In the genomic region with DNA sequence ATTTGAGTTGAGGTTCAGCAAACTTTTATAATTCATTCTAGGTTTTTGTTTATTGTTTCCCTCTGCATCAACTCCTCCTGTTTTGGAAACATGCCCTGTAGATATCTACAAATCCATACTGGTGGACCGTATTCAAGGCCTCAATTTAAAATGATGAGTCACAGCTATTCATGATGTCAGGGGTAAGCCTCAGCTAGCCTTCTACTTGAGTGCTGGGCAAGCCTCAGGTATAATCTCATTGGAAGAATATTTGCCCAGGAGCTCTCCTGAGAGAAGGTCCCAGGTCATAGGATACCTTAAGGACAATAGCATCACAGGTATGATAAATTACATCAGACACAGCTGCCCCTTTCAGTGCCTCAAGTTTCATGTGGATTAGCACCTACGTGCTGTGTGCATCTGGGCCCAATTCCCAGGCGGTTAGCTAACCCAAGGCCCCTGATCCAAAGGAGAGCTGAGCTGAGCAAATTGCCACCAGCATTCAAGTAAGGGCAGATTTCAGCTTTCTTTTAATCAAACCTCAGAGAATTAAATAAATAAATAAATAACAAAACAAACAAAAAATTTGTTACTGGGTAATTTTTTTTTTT, we compare ENCODE assay signal across 18 cellular contexts.
DNase-seq lines count a peak whose midpoint lies in the region; ATAC-seq and TF ChIP-seq lines count a peak whose summit lies in the region.
"Had no signal": no experiment of that assay in that cellular context is flagged by ENCODE, and none has a peak within 500 bp of the region (broad histone marks: within the 10 kb centered on the region; RNA-seq: fewer than 3 reads in every experiment).

No MANE protein-coding gene starts in this region.

- CTCF ChIA-PET in PC-3 (lab: Charles Lee), result no interaction called here

- H3K36me3 Mint-ChIP-seq in activated CD4-positive, alpha-beta T cell treated with anti-CD3 and anti-CD28 coated beads, Interleukin-2, amount 10 ng/mL, durations not matched to agents 24 days and 14 days (ENCODE audit: low read depth), result no peaks in the 10 kb centered on the region
- H3K36me3 Mint-ChIP-seq: type B pancreatic cell had no signal

- H3K4me1 Mint-ChIP-seq in activated CD4-positive, alpha-beta T cell treated with anti-CD3 and anti-CD28 coated beads, Interleukin-2, amount 10 ng/mL, durations not matched to agents 24 days and 14 days, result no peaks in the 10 kb centered on the region

- no peaks in the 10 kb centered on the region for H3K9me2 ChIP-seq in PC-3 (replicated peaks; ENCODE audit: low read length)

- H3K27ac Mint-ChIP-seq in activated CD4-positive, alpha-beta T cell treated with anti-CD3 and anti-CD28 coated beads, Interleukin-2, amount 10 ng/mL, durations not matched to agents 24 days and 14 days, result no peak overlapping the region
- H3K27ac Mint-ChIP-seq: activated T-helper 1 cell treated with anti-CD3 and anti-CD28 coated beads, Interleukin-12 subunit alpha, Interleukin-12 subunit beta, Interleukin-2, Interleukin-4 antibody, amounts not matched to agents 30 ng/mL and 10 ng/mL and 1 ng/mL, durations not matched to agents 14 hours and 24 hours and 36 hours; type B pancreatic cell had no signal

- no peaks in the 10 kb centered on the region for H4K20me1 ChIP-seq in PC-3 (ENCODE audit: low read length)

- no peaks in the 10 kb centered on the region for H3K79me2 ChIP-seq in PC-3 (ENCODE audit: low read length)

- H3K9me3 ChIP-seq in PC-3 (ENCODE audit: low read length), result no peaks in the 10 kb centered on the region
- H3K9me3 ChIP-seq in right atrium auricular region, result no peaks in the 10 kb centered on the region
- H3K9me3 ChIP-seq in aorta (ENCODE audit: control insufficient read depth, low read length), result no peaks in the 10 kb centered on the region

- H3K4me1 ChIP-seq in PC-3 (ENCODE audit: insufficient read depth, low read length), result no peaks in the 10 kb centered on the region
- H3K4me1 ChIP-seq in right atrium auricular region, result peaks cover 0 to 11% of the 10 kb centered on the region in 2 donors
- H3K4me1 ChIP-seq in aorta (ENCODE audit: control insufficient read depth in 1 of 2, insufficient read depth in 2 of 2, low read length in 2 of 2), result no peaks in the 10 kb centered on the region

- ATAC-seq in PC-3 (no peak), aorta (ENCODE audit: low FRiP score) (no peak), HG02973 (IDR thresholded peaks at IDR 0.05; ENCODE audit: unreplicated experiment) (no peak)

- H3K27me3 Mint-ChIP-seq in activated CD4-positive, alpha-beta T cell treated with anti-CD3 and anti-CD28 coated beads, Interleukin-2, amount 10 ng/mL, durations not matched to agents 24 days and 14 days, result no peaks in the 10 kb centered on the region
- H3K27me3 Mint-ChIP-seq: type B pancreatic cell had no signal

- no peak overlapping the region for H3K27ac ChIP-seq in PC-3 (ENCODE audit: low read length)
- peak overlapping the region; percentile 49 to 55 for H3K27ac ChIP-seq in right atrium auricular region
- H3K27ac ChIP-seq in aorta (ENCODE audit: low read depth in 1 of 2, low read length in 2 of 2), result no peak overlapping the region

- H3F3A ChIP-seq in PC-3 (ENCODE audit: low read length, unreplicated experiment), result no peaks in the 10 kb centered on the region

- no peak overlapping the region for H3K4me2 ChIP-seq in PC-3 (ENCODE audit: low read length)

- no peak overlapping the region for H2AFZ ChIP-seq in PC-3 (ENCODE audit: low read length)

- H3K27me3 ChIP-seq in PC-3 (ENCODE audit: low read length) (peaks cover 13% of the 10 kb centered on the region; the same call in 1 of the 2 replicates), right atrium auricular region (no peaks in the 10 kb centered on the region), aorta (ENCODE audit: control insufficient read depth in 1 of 2, insufficient read depth in 2 of 2, low read length in 1 of 2) (no peaks in the 10 kb centered on the region)

- no peak overlapping the region for H3K4me3 ChIP-seq in PC-3 (ENCODE audit: low read length)
- H3K4me3 ChIP-seq in right atrium auricular region, result no peak overlapping the region
- no peak overlapping the region for H3K4me3 ChIP-seq in aorta (ENCODE audit: low read length in 2 of 2)

- no peaks in the 10 kb centered on the region for H3K36me3 ChIP-seq in PC-3 (ENCODE audit: low read depth, low read length)
- no peaks in the 10 kb centered on the region for H3K36me3 ChIP-seq in right atrium auricular region
- no peaks in the 10 kb centered on the region for H3K36me3 ChIP-seq in aorta (ENCODE audit: control insufficient read depth in 1 of 2, insufficient read depth in 2 of 2, low read length in 1 of 2)

- no TSS peak for BruUV-seq in PC-3 (replicated peaks; lab: Mats Ljungman, UMichigan)

- POLR2A ChIA-PET in PC-3 (lab: Charles Lee; ENCODE audit: unreplicated experiment), result no interaction called here

- TF ChIP-seq CTCF in PC-3 (conservative IDR thresholded peaks at IDR 0.05; ENCODE audit: low read depth, low read length), result no peak
- TF ChIP-seq CTCF in right atrium auricular region (IDR thresholded peaks at IDR 0.05), result no peak

- 57 to 68% methylated on average over 3 of the region's 3 CpGs for WGBS in aorta, 2 donors

- no peak overlapping the region for H3K4me3 Mint-ChIP-seq in activated CD4-positive, alpha-beta T cell treated with anti-CD3 and anti-CD28 coated beads, Interleukin-2, amount 10 ng/mL, durations not matched to agents 24 days and 14 days
- H3K4me3 Mint-ChIP-seq: activated T-helper 1 cell treated with anti-CD3 and anti-CD28 coated beads, Interleukin-12 subunit alpha, Interleukin-12 subunit beta, Interleukin-2, Interleukin-4 antibody, amounts not matched to agents 30 ng/mL and 10 ng/mL and 1 ng/mL, durations not matched to agents 14 hours and 24 hours and 36 hours; type B pancreatic cell had no signal

- no peaks in the 10 kb centered on the region for H3K9me3 Mint-ChIP-seq in activated CD4-positive, alpha-beta T cell treated with anti-CD3 and anti-CD28 coated beads, Interleukin-2, amount 10 ng/mL, durations not matched to agents 24 days and 14 days
- H3K9me3 Mint-ChIP-seq: activated T-helper 1 cell treated with anti-CD3 and anti-CD28 coated beads, Interleukin-12 subunit alpha, Interleukin-12 subunit beta, Interleukin-2, Interleukin-4 antibody, amounts not matched to agents 30 ng/mL and 10 ng/mL and 1 ng/mL, durations not matched to agents 14 hours and 24 hours and 36 hours; type B pancreatic cell had no signal

- H3K9ac ChIP-seq in PC-3 (ENCODE audit: low read length), result no peak overlapping the region

- intact Hi-C loops in PC-3 (cut with micrococcal nuclease), result no loop called here
- intact Hi-C loops in aorta (cut with DNase I), result no loop called here
- intact Hi-C loops in activated CD4-positive, alpha-beta T cell treated with anti-CD3 and anti-CD28 coated beads, Interleukin-2, amount 10 ng/mL, durations not matched to agents 24 days and 14 days (cut with micrococcal nuclease), result no loop called here

- DNase-seq in COLO668 (lab: John Stamatoyannopoulos, UW; ENCODE audit: unreplicated experiment), result peak; percentile 33
- DNase-seq in NCI-H146 treated with DMSO at 0.1 percent for 48 hours (lab: John Stamatoyannopoulos, UW; ENCODE audit: unreplicated experiment), result peak; percentile 54
- peak; percentile 11 for DNase-seq in PC-3
- DNase-seq in right atrium auricular region (ENCODE audit: low spot score), result no peak
- no peak for DNase-seq in activated CD4-positive, CD25-positive, alpha-beta regulatory T cell (lab: John Stamatoyannopoulos, UW)
- no peak for DNase-seq in aorta
- DNase-seq in activated CD4-positive, alpha-beta T cell treated with anti-CD3 and anti-CD28 coated beads, Interleukin-2, amount 10 ng/mL, durations not matched to agents 24 days and 14 days, result no peak
- DNase-seq: activated CD4-positive, alpha-beta T cell treated with anti-CD3 and anti-CD28 coated beads, Interleukin-2, amount 50 U/mL, for 1 hour; DMS 273 treated with DMSO at 0.1 percent for 48 hours; effector CD4-positive, alpha-beta T cell; KG1; kidney; stimulated activated CD4-positive, alpha-beta T cell treated with anti-CD3 and anti-CD28 coated beads, Interleukin-1b, Interleukin-23, amount 100 ng/mL, for 48 hours; stimulated activated CD8-positive, alpha-beta memory T cell treated with anti-CD3 and anti-CD28 coated beads, Interleukin-4, amount 100 ng/mL, for 48 hours; T-helper 9 cell had no signal

Comparison
In these comparisons a context has a peak if more than half of its experiments do, and no peak if none do; other contexts are left out.
1. DNase-seq: peak in COLO668 (single experiment), NCI-H146 treated with DMSO at 0.1 percent for 48 hours (single experiment) and PC-3 (single experiment); none in right atrium auricular region (single experiment), activated CD4-positive, CD25-positive, alpha-beta regulatory T cell (0 of 4), aorta (0 of 2) and activated CD4-positive, alpha-beta T cell treated with anti-CD3 and anti-CD28 coated beads, Interleukin-2, amount 10 ng/mL, durations not matched to agents 24 days and 14 days (single experiment).
2. H3K27ac ChIP-seq: peak in right atrium auricular region (2 of 2); none in PC-3 (single experiment) and aorta (0 of 2).